8 cellular contexts compared by ENCODE assay signal in the genomic region with DNA sequence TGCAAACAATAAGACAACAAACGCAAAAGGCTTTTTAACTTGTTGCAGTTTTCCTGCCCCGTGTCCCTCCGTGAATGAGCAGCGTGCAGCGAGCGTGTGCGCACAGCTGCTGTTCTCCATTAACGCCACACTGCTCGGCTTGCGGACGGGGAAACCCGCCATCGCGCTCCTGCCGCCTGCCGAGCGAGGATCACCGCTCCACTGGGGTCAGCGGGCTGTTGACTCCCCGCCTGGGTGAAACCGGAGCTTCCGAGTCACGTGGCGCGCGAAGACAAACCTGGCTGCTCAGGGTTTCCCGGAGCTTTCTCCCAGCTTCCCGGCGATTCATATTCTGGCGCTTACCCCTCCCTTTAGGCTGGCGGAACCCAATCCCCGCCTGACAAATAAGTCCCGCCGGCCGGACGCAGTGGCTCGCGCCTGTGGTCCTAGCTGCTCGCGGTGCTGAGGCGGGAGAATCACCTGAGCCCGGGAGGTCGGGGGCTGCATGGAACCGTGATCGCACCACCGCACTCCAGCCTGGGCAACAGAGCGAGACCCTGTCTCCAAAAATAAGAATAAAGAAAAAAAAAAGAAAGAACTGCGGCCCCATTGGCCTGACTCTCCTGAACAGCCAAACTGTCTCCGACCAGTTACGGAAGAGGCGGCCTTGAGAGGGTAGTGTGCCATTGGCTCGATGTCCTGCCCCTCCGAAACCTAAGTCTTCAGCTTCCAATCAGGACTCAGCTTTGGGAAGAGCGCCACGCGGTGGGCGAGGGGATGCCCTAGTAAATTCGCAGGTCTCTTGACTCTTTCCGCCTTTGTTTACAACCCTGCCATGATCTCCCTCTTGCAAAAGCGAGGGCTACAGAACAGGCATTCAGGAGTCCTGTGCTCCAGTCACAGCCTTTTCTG. TPM values are rescaled to one million over a fixed set of nuclear protein-coding genes. Genes with fewer than 3 reads are reported as not detected.
A peak's percentile ranks its signal among the peaks of the same experiment; 100 is the strongest.
DNase-seq lines count a peak whose midpoint lies in the region; ATAC-seq and TF ChIP-seq lines count a peak whose summit lies in the region.

A gene with protein sequence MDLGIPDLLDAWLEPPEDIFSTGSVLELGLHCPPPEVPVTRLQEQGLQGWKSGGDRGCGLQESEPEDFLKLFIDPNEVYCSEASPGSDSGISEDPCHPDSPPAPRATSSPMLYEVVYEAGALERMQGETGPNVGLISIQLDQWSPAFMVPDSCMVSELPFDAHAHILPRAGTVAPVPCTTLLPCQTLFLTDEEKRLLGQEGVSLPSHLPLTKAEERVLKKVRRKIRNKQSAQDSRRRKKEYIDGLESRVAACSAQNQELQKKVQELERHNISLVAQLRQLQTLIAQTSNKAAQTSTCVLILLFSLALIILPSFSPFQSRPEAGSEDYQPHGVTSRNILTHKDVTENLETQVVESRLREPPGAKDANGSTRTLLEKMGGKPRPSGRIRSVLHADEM (plus strand): TSS at position 794 of the 891 bp plus-strand sequence. CDS start 624 bp downstream, outside the sequence.

- peak; percentile 91 for DNase-seq in GM13976 (ENCODE audit: low spot score)
- DNase-seq in NCI-H1436 (lab: John Stamatoyannopoulos, UW) = peak; percentile 96
- peak; percentile 97 for DNase-seq in SW480 (ENCODE audit: low spot score)
- peak; percentile 99 for DNase-seq in amniotic epithelial cell (ENCODE audit: low read depth)
- DNase-seq in left cardiac atrium = peak; percentile 94
- DNase-seq in posterior vena cava (ENCODE audit: low spot score) = peak; percentile 96
- peak; percentile 90 to 94 for DNase-seq in uterus

- TF ChIP-seq CTCF in GM13976 (IDR thresholded peaks at IDR 0.05; ENCODE audit: borderline replicate concordance, control extremely low read depth, extremely low read depth, insufficient read depth, missing control alignments) = peak; percentile 45
- TF ChIP-seq CTCF in uterus (IDR thresholded peaks at IDR 0.05) = peak in 3 of 4 experiments; percentile 38 to 42 (median 42)

- peaks cover 3 to 5% of the 10 kb centered on the region in 2 donors for H3K4me1 ChIP-seq in uterus

- H3K27me3 ChIP-seq in uterus = no peaks in the 10 kb centered on the region

- H3K4me3 ChIP-seq in uterus = peak within 1 kb of the TSS; percentile 55 to 74

- in situ Hi-C loops in GM13976 (cut with MboI; ENCODE audit: low sequenced_read_pairs, unreplicated experiment) = no loop called here

- ATAC-seq in HG02852 (IDR thresholded peaks at IDR 0.05; ENCODE audit: unreplicated experiment) = peak; percentile 66
- peak; percentile 87 to 89 for ATAC-seq in left cardiac atrium

- no peaks in the 10 kb centered on the region for H3K36me3 ChIP-seq in uterus

- intact Hi-C loops in left cardiac atrium (cut with DNase I) = no loop called here
- intact Hi-C loops in posterior vena cava (cut with DNase I) = no loop called here
- intact Hi-C loops in uterus (cut with DNase I; ENCODE audit: low total_unique reads) = no loop called here

- peak; percentile 83 to 84 for TF ChIP-seq POLR2A in uterus (IDR thresholded peaks at IDR 0.05)

- H3K9me3 ChIP-seq in uterus = no peaks in the 10 kb centered on the region

- peak within 1 kb of the TSS; percentile 89 to 91 for H3K27ac ChIP-seq in uterus

RNA-seq across cellular contexts. Expression of the gene that starts here (rescaled TPM):
- total RNA-seq in left cardiac atrium = 1 to 10 TPM; 3.4 to 5.7 TPM
- 1 to 10 TPM; 3.2 to 5.3 TPM for total RNA-seq in posterior vena cava
- 10 to 100 TPM in 3 of 4 donors, 1 to 10 TPM in 1; 1.8 to 16.1 (median 13.0) TPM for total RNA-seq in uterus

Comparison
In these comparisons a context has a peak if more than half of its experiments do, and no peak if none do; other contexts are left out.
1. Peak in every context shown above with its lines: DNase-seq, ATAC-seq, H3K4me3 ChIP-seq and H3K27ac ChIP-seq.